16 cellular contexts compared by ENCODE assay signal in the genomic region with DNA sequence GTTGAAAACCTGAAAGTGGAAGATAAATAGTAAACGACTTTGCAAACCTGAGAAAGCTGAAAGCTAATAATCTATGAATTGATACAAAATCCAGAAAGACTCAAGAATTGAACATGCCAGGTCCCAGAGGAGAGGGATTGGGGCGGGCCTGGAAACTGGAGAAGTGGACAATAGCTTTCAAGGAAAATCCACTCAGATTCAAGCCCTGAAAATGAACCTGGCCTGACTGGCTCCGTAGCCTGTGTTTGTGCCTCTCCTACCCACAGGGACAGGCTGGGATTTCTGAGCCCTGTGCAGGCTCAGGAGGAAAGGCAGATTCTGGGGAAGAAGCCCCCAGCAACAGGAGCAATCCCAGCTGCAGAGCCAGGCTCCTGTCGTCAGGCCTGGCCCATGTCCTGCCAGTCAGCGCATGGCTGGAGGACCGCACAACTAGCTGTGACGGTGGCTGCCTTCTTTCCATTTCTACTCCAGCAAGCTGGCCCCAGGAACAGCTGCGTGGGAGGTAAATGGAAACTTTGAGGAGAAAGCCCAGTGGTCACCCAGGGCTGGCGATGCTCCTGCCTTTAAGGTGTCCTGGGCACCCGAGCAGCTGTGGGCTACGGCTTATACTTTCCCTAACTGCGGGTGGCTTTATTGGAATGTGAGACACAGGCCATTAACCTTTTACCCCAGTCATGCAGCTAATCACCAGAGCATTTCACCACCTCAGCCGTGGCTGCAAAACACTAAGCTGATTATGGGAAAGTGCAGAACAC.
DNase-seq lines count a peak whose midpoint lies in the region; ATAC-seq and TF ChIP-seq lines count a peak whose summit lies in the region.
"Had no signal": no experiment of that assay in that cellular context is flagged by ENCODE, and none has a peak within 500 bp of the region (broad histone marks: within the 10 kb centered on the region; RNA-seq: fewer than 3 reads in every experiment).

No MANE protein-coding gene starts in this region.

- H3K9ac ChIP-seq in trophoblast cell (ENCODE audit: low read length): no peak overlapping the region
- H3K9ac ChIP-seq in colonic mucosa (ENCODE audit: low read depth in 2 of 2, low read length in 2 of 2): no peak overlapping the region

- no peak overlapping the region for H3K4ac ChIP-seq in trophoblast cell (ENCODE audit: low read depth, low read length)

- H2BK5ac ChIP-seq in trophoblast cell (ENCODE audit: low read depth, low read length, poor library complexity): no peak overlapping the region

- peaks cover 2% of the 10 kb centered on the region for H3K27me3 ChIP-seq in kidney epithelial cell (ENCODE audit: control insufficient read depth, insufficient read depth, low read length)
- no peaks in the 10 kb centered on the region for H3K27me3 ChIP-seq in trophoblast cell (ENCODE audit: insufficient read depth, low read length)
- no peaks in the 10 kb centered on the region for H3K27me3 ChIP-seq in colonic mucosa

- H3K4me1 ChIP-seq in trophoblast cell (ENCODE audit: control insufficient read depth in 1 of 2, insufficient read depth in 2 of 2, low read length in 2 of 2) (peaks cover 3 to 12% of the 10 kb centered on the region in 2 experiments), colonic mucosa (no peaks in the 10 kb centered on the region)

- no peak for TF ChIP-seq CTCF in kidney epithelial cell (IDR thresholded peaks at IDR 0.05; ENCODE audit: insufficient read depth, low read length, poor library complexity, severe bottlenecking)
- TF ChIP-seq CTCF in colonic mucosa (IDR thresholded peaks at IDR 0.05): no peak

- no peak overlapping the region for H3K18ac ChIP-seq in trophoblast cell (ENCODE audit: low read length)

- no peak overlapping the region for H3K4me2 ChIP-seq in trophoblast cell (ENCODE audit: low read length)
- H3K4me2 ChIP-seq: PC-9 had no signal

- H3K79me2 ChIP-seq in trophoblast cell (ENCODE audit: control insufficient read depth, insufficient read depth, low read length, poor library complexity): no peaks in the 10 kb centered on the region

- no peaks in the 10 kb centered on the region for H3K79me1 ChIP-seq in trophoblast cell (ENCODE audit: low read length)

- no CpG with 5 or more reads among the region's 13 CpGs for WGBS in trophoblast cell (ENCODE audit: extremely low coverage, insufficient coverage, insufficient read length)

- no peak overlapping the region for H4K8ac ChIP-seq in trophoblast cell (ENCODE audit: low read depth, low read length)

- DNase-seq in Caki2 (ENCODE audit: low read depth) (peak; percentile 79), ecto neural progenitor cell (ENCODE audit: low spot score) (peak; percentile 49), kidney epithelial cell (ENCODE audit: low read depth) (peak; percentile 21), trophoblast cell (peak; percentile 28 to 68), DMS114 treated with DMSO at 0.1 percent for 48 hours (lab: John Stamatoyannopoulos, UW; ENCODE audit: unreplicated experiment) (no peak), colonic mucosa (no peak)
- no peak for DNase-seq in activated T-cell treated with anti-CD3 and anti-CD28 coated beads, Interleukin-2, amount 50 U/mL, for 1 hour
- DNase-seq: activated CD8-positive, alpha-beta T cell treated with anti-CD3 and anti-CD28 coated beads for 36 hours; anterior cingulate cortex; Calu3; NCI-H1694; NCI-H510A; occipital lobe; PC-9; substantia nigra had no signal

- no peak overlapping the region for H4K12ac ChIP-seq in trophoblast cell (ENCODE audit: low read depth, low read length)

- H3K27ac ChIP-seq in trophoblast cell (ENCODE audit: low read depth, low read length) (peak overlapping the region; percentile 5), colonic mucosa (no peak overlapping the region)
- H3K27ac ChIP-seq: PC-9 had no signal

- no peak overlapping the region for H3K4me3 ChIP-seq in kidney epithelial cell (ENCODE audit: low read depth, low read length)
- no peak overlapping the region for H3K4me3 ChIP-seq in trophoblast cell (ENCODE audit: low read depth, low read length)
- no peak overlapping the region for H3K4me3 ChIP-seq in colonic mucosa
- H3K4me3 ChIP-seq: PC-9 had no signal

- no peak for ATAC-seq in GM19452 (IDR thresholded peaks at IDR 0.05; ENCODE audit: unreplicated experiment)
- ATAC-seq: activated CD8-positive, alpha-beta T cell treated with anti-CD3 and anti-CD28 coated beads for 36 hours had no signal

- H3K36me3 ChIP-seq in kidney epithelial cell (ENCODE audit: control insufficient read depth, insufficient read depth, low read length): no peaks in the 10 kb centered on the region
- H3K36me3 ChIP-seq in trophoblast cell (ENCODE audit: control insufficient read depth in 1 of 2, insufficient read depth in 2 of 2, low read length in 2 of 2): no peaks in the 10 kb centered on the region
- H3K36me3 ChIP-seq in colonic mucosa: no peaks in the 10 kb centered on the region

- H2AFZ ChIP-seq in trophoblast cell (ENCODE audit: insufficient read depth, low read length, poor library complexity): no peak overlapping the region
- H2AFZ ChIP-seq: PC-9 had no signal

- no peak overlapping the region for H2BK12ac ChIP-seq in trophoblast cell (ENCODE audit: low read length)

- no peak overlapping the region for H4K91ac ChIP-seq in trophoblast cell (ENCODE audit: low read depth, low read length)

- H3K23ac ChIP-seq in trophoblast cell (ENCODE audit: low read length): no peak overlapping the region

- H3K14ac ChIP-seq in trophoblast cell (ENCODE audit: low read length): no peak overlapping the region

- no peak overlapping the region for H2BK120ac ChIP-seq in trophoblast cell (ENCODE audit: insufficient read depth, low read length, poor library complexity)

- no peak overlapping the region for H2AK5ac ChIP-seq in trophoblast cell (ENCODE audit: low read length)

- in situ Hi-C loops in Caki2 (cut with HindIII; ENCODE audit: low pct_unique_long_range_greater_than_20kb, low sequenced_read_pairs): no loop called here

- intact Hi-C loops in colonic mucosa (cut with DNase I): no loop called here

- H3K9me3 ChIP-seq in trophoblast cell (ENCODE audit: insufficient read depth, low read depth, low read length) (peaks cover 4% of the 10 kb centered on the region), colonic mucosa (no peaks in the 10 kb centered on the region)

Comparison
In these comparisons a context has a peak if more than half of its experiments do, and no peak if none do; other contexts are left out.
1. DNase-seq: peak in Caki2 (single experiment), ecto neural progenitor cell (single experiment), kidney epithelial cell (single experiment) and trophoblast cell (2 of 2); none in activated T-cell treated with anti-CD3 and anti-CD28 coated beads, Interleukin-2, amount 50 U/mL, for 1 hour (single experiment), DMS114 treated with DMSO at 0.1 percent for 48 hours (single experiment) and colonic mucosa (single experiment).